In the genomic region with DNA sequence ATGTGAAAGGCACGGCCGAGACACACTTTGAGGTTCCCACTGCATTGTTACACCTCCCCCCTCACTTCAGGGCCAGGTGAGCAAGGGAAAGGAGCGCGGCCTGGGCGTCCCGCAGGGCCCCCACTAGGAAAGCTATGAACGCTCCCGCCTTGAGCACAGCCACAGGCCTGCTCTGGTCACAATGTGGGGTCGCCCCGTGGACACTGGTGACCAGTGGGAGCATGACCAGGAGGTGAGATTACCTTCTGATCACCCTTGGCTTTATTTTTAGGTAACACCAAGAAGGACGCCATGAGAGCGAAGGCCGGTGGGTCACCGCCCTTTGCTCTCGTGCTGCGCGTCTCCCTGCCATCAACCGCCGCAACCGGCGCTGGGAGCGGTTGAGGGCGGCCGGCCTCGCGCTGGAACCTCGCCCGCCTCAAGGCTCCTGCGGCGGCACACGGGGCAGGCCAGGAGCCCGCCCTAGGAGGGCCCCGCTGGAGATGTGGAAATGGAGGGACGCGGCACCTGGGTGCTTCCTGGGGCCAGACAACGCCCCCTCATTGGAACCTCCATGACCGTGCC, we compare ENCODE assay signal across 7 cellular contexts. TPM values are rescaled to one million over a fixed set of nuclear protein-coding genes. Genes with fewer than 3 reads are reported as not detected.
DNase-seq lines count a peak whose midpoint lies in the region; ATAC-seq, FAIRE-seq and TF ChIP-seq lines count a peak whose summit lies in the region.
"Not testable (repeated sequence)": the region's sequence is repeated elsewhere in the genome, so short reads cannot be mapped to it uniquely, and the experiment has no call there.
"Had no signal": no experiment of that assay in that cellular context is flagged by ENCODE, and none has a peak within 500 bp of the region (broad histone marks: within the 10 kb centered on the region; RNA-seq: fewer than 3 reads in every experiment).

No MANE protein-coding gene starts in this region.

- H3K18ac ChIP-seq in H1 (ENCODE audit: extremely low read depth, low read length), result not testable (repeated sequence)

- WGBS in H1 (ENCODE audit: extremely low coverage in 1 of 2, insufficient coverage in 1 of 2, insufficient read length in 1 of 2, insufficient replicate concordance in 2 of 2, low coverage in 1 of 2, low lambda C conversion rate in 2 of 2, missing lambda C conversion rate in 1 of 2), 2 experiments, result 92% methylated on average over 14 of the region's 37 CpGs; no CpG with 5 or more reads in 1 of the 2 experiments
- 82% methylated on average over 32 of the region's 37 CpGs for WGBS in right cardiac atrium

- not testable (repeated sequence) for H3K23ac ChIP-seq in H1 (ENCODE audit: insufficient read length)

- not testable (repeated sequence) for H3K4me3 ChIP-seq in H7 (ENCODE audit: insufficient read depth, low read depth, low read length); H1 (ENCODE audit: extremely low read depth in 1 of 4, insufficient read depth in 2 of 4, low read depth in 3 of 4, low read length in 4 of 4); right cardiac atrium (ENCODE audit: low read length)

- H2BK5ac ChIP-seq in H1 (ENCODE audit: low read depth, low read length), result not testable (repeated sequence)

- FAIRE-seq in H1 (lab: Jason Lieb, UNC), result not testable (repeated sequence)

- not testable (repeated sequence) for H3K23me2 ChIP-seq in H1 (ENCODE audit: low read depth, low read length)

- H2BK15ac ChIP-seq in H1 (ENCODE audit: low read length), result not testable (repeated sequence)

- H3K4me2 ChIP-seq in H1 (ENCODE audit: insufficient read depth in 1 of 2, low read depth in 2 of 2, low read length in 2 of 2), result not testable (repeated sequence)

- H4K91ac ChIP-seq in H1 (replicated peaks; ENCODE audit: insufficient read length, low read length), result not testable (repeated sequence)

- CTCF ChIA-PET in H1 (lab: Charles Lee; ENCODE audit: partially characterized antibody), result not testable (repeated sequence)

- not testable (repeated sequence) for H3K4me1 ChIP-seq in H1 (replicated peaks in 1 of 4; ENCODE audit: control insufficient read depth in 3 of 4, insufficient read depth in 4 of 4, low read length in 3 of 4); right cardiac atrium (ENCODE audit: control insufficient read depth, insufficient read depth, low read length)

- H4K8ac ChIP-seq in H1 (ENCODE audit: extremely low read depth, insufficient read depth, low read length), result peak overlapping the region; percentile 51; the same call in 1 of the 2 replicates

- not testable (repeated sequence) for H2AK5ac ChIP-seq in H1 (ENCODE audit: low read depth, low read length)

- DNase-seq in H7 (peak; percentile 20), right cardiac atrium (peak in 2 of 3 donors; percentile 20 to 34), mesenteric fat pad (ENCODE audit: low spot score) (peak; percentile 75)
- not testable (repeated sequence) for DNase-seq in H1 (ENCODE audit: low read depth in 1 of 2, low spot score in 2 of 2)

- H2BK120ac ChIP-seq in H1 (replicated peaks; ENCODE audit: low read depth, low read length), result not testable (repeated sequence)

- TF ChIP-seq CTCF in H1 (IDR thresholded peaks at IDR 0.05; ENCODE audit: control extremely low read depth in 1 of 3, insufficient read depth in 1 of 3, low read depth in 1 of 3, low read length in 3 of 3), result not testable (repeated sequence)

- not testable (repeated sequence) for TF ChIP-seq EP300 in H1 (IDR thresholded peaks at IDR 0.05; ENCODE audit: borderline replicate concordance in 1 of 2, low read depth in 2 of 2, low read length in 2 of 2)

- H2BK20ac ChIP-seq in H1 (ENCODE audit: low read length), result not testable (repeated sequence)

- H3K56ac ChIP-seq in H1 (replicated peaks; ENCODE audit: insufficient read length, low read depth, low read length), result not testable (repeated sequence)

- not testable (repeated sequence) for H3K14ac ChIP-seq in H1 (ENCODE audit: insufficient read length)

- not testable (repeated sequence) for H3K4ac ChIP-seq in H1 (replicated peaks; ENCODE audit: insufficient read length, low read depth, low read length)

- not testable (repeated sequence) for H3K79me2 ChIP-seq in H1 (ENCODE audit: control insufficient read depth in 1 of 2, insufficient read depth in 2 of 2, low read length in 2 of 2)

- H2AFZ ChIP-seq in H1 (ENCODE audit: low read length), result not testable (repeated sequence)

- not testable (repeated sequence) for H3K79me1 ChIP-seq in H1 (ENCODE audit: low read depth, low read length)

- H3K27me3 ChIP-seq in H7 (ENCODE audit: control insufficient read depth, insufficient read depth, low read length); H1 (replicated peaks in 1 of 4; ENCODE audit: control insufficient read depth in 3 of 4, extremely low read depth in 1 of 4, insufficient read depth in 3 of 4, low read length in 3 of 4); right cardiac atrium (ENCODE audit: control insufficient read depth, insufficient read depth): not testable (repeated sequence)

- intact Hi-C loops in right cardiac atrium (cut with DNase I), result not testable (repeated sequence)

- H3K9me3 ChIP-seq in H1 (ENCODE audit: insufficient read depth in 2 of 2, low read depth in 1 of 2, low read length in 1 of 2); right cardiac atrium (ENCODE audit: control insufficient read depth, low read length): not testable (repeated sequence)

- H2BK12ac ChIP-seq in H1 (ENCODE audit: low read depth, low read length), result not testable (repeated sequence)

- H3K36me3 ChIP-seq in H7 (replicated peaks; ENCODE audit: control insufficient read depth, insufficient read depth, low read length); H1 (ENCODE audit: control insufficient read depth in 2 of 4, insufficient read depth in 4 of 4, low read length in 3 of 4): not testable (repeated sequence)

- not testable (repeated sequence) for H3K27ac ChIP-seq in H1 (ENCODE audit: low read depth, low read length); right cardiac atrium (ENCODE audit: low read length)

- H3K9ac ChIP-seq in H1 (replicated peaks in 1 of 4; ENCODE audit: extremely low read depth in 1 of 4, low read depth in 3 of 4, low read length in 3 of 4), result not testable (repeated sequence)

- not testable (repeated sequence) for ATAC-seq in right cardiac atrium

- not testable (repeated sequence) for TF ChIP-seq RAD21 in H1 (IDR thresholded peaks at IDR 0.05 in 1 of 2, conservative IDR thresholded peaks at IDR 0.05 in 1 of 2; ENCODE audit: low read depth in 2 of 2, low read length in 2 of 2)

- not testable (repeated sequence) for H4K20me1 ChIP-seq in H1 (replicated peaks in 1 of 2; ENCODE audit: control insufficient read depth in 1 of 2, insufficient read depth in 2 of 2, low read length in 2 of 2)

- not testable (repeated sequence) for TF ChIP-seq POLR2A in H1 (IDR thresholded peaks at IDR 0.05; ENCODE audit: control extremely low read depth in 1 of 2, low read depth in 2 of 2, low read length in 2 of 2)

- POLR2A ChIA-PET in H1 (lab: Charles Lee; ENCODE audit: partially characterized antibody), result not testable (repeated sequence)

- not testable (repeated sequence) for H4K5ac ChIP-seq in H1 (ENCODE audit: insufficient read length, low read depth, low read length)

RNA-seq across cellular contexts. Expression of a gene that starts 2.6 kb away (rescaled TPM):
- total RNA-seq in H7 (2014; rRNA removed; shearing (Covaris generic)), result 0.11 and 0.59 TPM in 2 replicates
- total RNA-seq in H1 (2021; fragmentation: NEBNext Ultra II Directional; extraction: Animal tissue kit (Norgen Biotek cat#: 25700)), result 0.17 and 0.44 TPM in 2 replicates
- polyA plus RNA-seq in H1 (2011; rRNA removed) (0.20 and 0.27 TPM in 2 replicates), right cardiac atrium (2.0 TPM)
- 0.19 TPM for polyA plus RNA-seq in H1 (2011; cell fraction: cytosol; rRNA removed)
- polyA plus RNA-seq in H1 (2011; cell fraction: nucleus; rRNA removed), result 0.51 TPM
- polyA plus RNA-seq in H1 (2012, experiment 1 of 2), result 0.23 to 0.60 TPM (median 0.47 TPM) in 4 replicates
- 0.21 TPM for polyA plus RNA-seq in H1 (2012, experiment 2 of 2)
- polyA plus RNA-seq in H1 (2013, experiment 1 of 2), result 0.28 TPM
- polyA plus RNA-seq in H1 (2013, experiment 2 of 2), result 0.29 TPM
- polyA minus RNA-seq in H1 (2011; rRNA and poly(A)+ RNA removed), result 0.07 and 0.19 TPM in 2 replicates
- 0.51 TPM for polyA minus RNA-seq in H1 (2011; cell fraction: cytosol; rRNA and poly(A)+ RNA removed)
- 0.60 TPM for polyA minus RNA-seq in H1 (2011; cell fraction: nucleus; rRNA and poly(A)+ RNA removed)
- total RNA-seq in right cardiac atrium (1 to 10 TPM; 1.1 to 2.7 (median 1.7) TPM), mesenteric fat pad (0.48 TPM)
- polyA plus RNA-seq: AG04450; CD14-positive monocyte; CD8-positive, alpha-beta memory T cell had no signal
